In the genomic region with DNA sequence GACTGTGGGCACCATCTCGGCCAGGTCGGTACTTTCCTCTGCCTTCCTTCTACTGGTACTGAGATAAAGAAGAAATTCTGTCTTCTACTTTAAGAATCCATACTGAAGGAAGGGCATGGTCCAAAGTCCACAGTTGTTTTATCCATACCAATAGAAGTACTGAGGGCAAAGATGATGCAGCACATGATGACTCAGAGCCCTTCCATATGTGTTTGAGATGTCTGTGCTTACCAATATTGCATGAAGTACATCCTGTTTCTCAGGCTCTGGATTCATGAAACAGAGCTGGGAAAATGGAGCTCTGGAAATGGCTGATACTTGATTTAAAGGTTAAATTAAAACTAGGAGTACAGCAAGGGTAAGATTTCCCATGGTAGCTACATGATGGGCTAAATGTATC, we compare ENCODE assay signal across 16 cellular contexts.
DNase-seq lines count a peak whose midpoint lies in the region; ATAC-seq, FAIRE-seq and TF ChIP-seq lines count a peak whose summit lies in the region.
"Had no signal": no experiment of that assay in that cellular context is flagged by ENCODE, and none has a peak within 500 bp of the region (broad histone marks: within the 10 kb centered on the region; RNA-seq: fewer than 3 reads in every experiment).

No MANE protein-coding gene starts in this region.

- no peak for TF ChIP-seq POLR2A in gastrocnemius medialis (IDR thresholded peaks at IDR 0.05)

- no peak overlapping the region for H3K4ac ChIP-seq in mesenchymal stem cell (ENCODE audit: low read depth in 1 of 2, low read length in 2 of 2)

- no peak overlapping the region for H3K14ac ChIP-seq in mesenchymal stem cell (ENCODE audit: low read length in 2 of 2)

- H3K18ac ChIP-seq in mesenchymal stem cell (ENCODE audit: low read depth in 1 of 2, low read length in 2 of 2): no peak overlapping the region

- no peaks in the 10 kb centered on the region for H3K79me1 ChIP-seq in mesenchymal stem cell (replicated peaks; ENCODE audit: low read length, poor library complexity, severe bottlenecking)

- FAIRE-seq in bronchial epithelial cell (lab: Jason Lieb, UNC): no peak
- FAIRE-seq: G401.6, GM12892, H54, K562 had no signal

- TF ChIP-seq CTCF in bronchial epithelial cell (IDR thresholded peaks at IDR 0.05; ENCODE audit: insufficient read depth, low read length, severe bottlenecking): no peak
- no peak for TF ChIP-seq CTCF in gastrocnemius medialis (IDR thresholded peaks at IDR 0.05 in 4 of 5, conservative IDR thresholded peaks at IDR 0.05 in 1 of 5)

- H4K91ac ChIP-seq in mesenchymal stem cell (ENCODE audit: low read length): no peak overlapping the region

- H3K27ac ChIP-seq in mesenchymal stem cell (ENCODE audit: low read length, poor library complexity, severe bottlenecking) (no peak overlapping the region), gastrocnemius medialis (no peak overlapping the region)
- H3K27ac ChIP-seq: HL-60 had no signal

- H3K4me1 ChIP-seq in mesenchymal stem cell (ENCODE audit: control insufficient read depth, insufficient read depth, low read depth, low read length) (no peaks in the 10 kb centered on the region), gastrocnemius medialis (no peaks in the 10 kb centered on the region)

- no peak overlapping the region for H2BK5ac ChIP-seq in mesenchymal stem cell (ENCODE audit: low read depth, low read length, poor library complexity, severe bottlenecking)

- H2AK5ac ChIP-seq in mesenchymal stem cell (ENCODE audit: low read length, severe bottlenecking): no peak overlapping the region

- no peaks in the 10 kb centered on the region for H3K9me3 ChIP-seq in mesenchymal stem cell (ENCODE audit: control insufficient read depth, low read length)
- no peaks in the 10 kb centered on the region for H3K9me3 ChIP-seq in gastrocnemius medialis

- DNase-seq in EL (peak; percentile 1), bronchial epithelial cell (ENCODE audit: low read depth) (peak; percentile 63), mesenchymal stem cell (peak; percentile 3), gastrocnemius medialis (no peak), NCI-H187 treated with DMSO at 0.1 percent for 48 hours (lab: John Stamatoyannopoulos, UW) (no peak)
- DNase-seq: C1 segment of cervical spinal cord; Calu3; CD4-positive, alpha-beta T cell; DMS 273 treated with DMSO at 0.1 percent for 48 hours had no signal

- H3K36me3 ChIP-seq in bronchial epithelial cell (ENCODE audit: control insufficient read depth, insufficient read depth, low read length): no peaks in the 10 kb centered on the region
- no peaks in the 10 kb centered on the region for H3K36me3 ChIP-seq in mesenchymal stem cell (ENCODE audit: control insufficient read depth in 1 of 2, insufficient read depth in 2 of 2, low read depth in 1 of 2, low read length in 2 of 2)
- H3K36me3 ChIP-seq in gastrocnemius medialis: no peaks in the 10 kb centered on the region

- H2BK120ac ChIP-seq in mesenchymal stem cell (ENCODE audit: low read depth, low read length): no peak overlapping the region

- no CpG with 5 or more reads among the region's 2 CpGs for WGBS in mesenchymal stem cell

- no peak overlapping the region for H4K8ac ChIP-seq in mesenchymal stem cell (ENCODE audit: low read length)

- no peak overlapping the region for H2BK12ac ChIP-seq in mesenchymal stem cell (ENCODE audit: low read length in 2 of 2)

- ATAC-seq in GM21528 (IDR thresholded peaks at IDR 0.05; ENCODE audit: low FRiP score, unreplicated experiment): no peak
- ATAC-seq in gastrocnemius medialis: no peak
- ATAC-seq: HCT116, K562 had no signal

- in situ Hi-C loops in gastrocnemius medialis (cut with MboI; ENCODE audit: low sequenced_read_pairs in 4 of 4): no loop called here

- H3K4me3 ChIP-seq in bronchial epithelial cell (ENCODE audit: low read depth, low read length): no peak overlapping the region
- H3K4me3 ChIP-seq in mesenchymal stem cell (ENCODE audit: insufficient read depth in 1 of 2, low read depth in 1 of 2, low read length in 2 of 2): no peak overlapping the region
- H3K4me3 ChIP-seq in gastrocnemius medialis: no peak overlapping the region
- H3K4me3 ChIP-seq: K562 had no signal

- no peak overlapping the region for H3K23ac ChIP-seq in mesenchymal stem cell (ENCODE audit: low read length in 2 of 2)

- H2AFZ ChIP-seq in mesenchymal stem cell (ENCODE audit: low read depth, low read length): no peak overlapping the region

- intact Hi-C loops in gastrocnemius medialis (cut with DNase I; ENCODE audit: low total_unique reads): no loop called here

- no peak overlapping the region for H2BK15ac ChIP-seq in mesenchymal stem cell (ENCODE audit: low read depth, poor library complexity, severe bottlenecking)

- no peak overlapping the region for H3K4me2 ChIP-seq in mesenchymal stem cell (ENCODE audit: low read length, poor library complexity, severe bottlenecking)

- H3K27me3 ChIP-seq in bronchial epithelial cell (ENCODE audit: control insufficient read depth, insufficient read depth, low read length) (no peaks in the 10 kb centered on the region), mesenchymal stem cell (ENCODE audit: control insufficient read depth in 1 of 2, insufficient read depth in 1 of 2, low read length in 2 of 2) (no peaks in the 10 kb centered on the region), gastrocnemius medialis (no peaks in the 10 kb centered on the region)

- H3K9ac ChIP-seq in mesenchymal stem cell (ENCODE audit: low read length): no peak overlapping the region

Comparison
In these comparisons a context has a peak if more than half of its experiments do, and no peak if none do; other contexts are left out.
1. DNase-seq: peak in EL (single experiment), bronchial epithelial cell (single experiment) and mesenchymal stem cell (single experiment); none in gastrocnemius medialis (0 of 2) and NCI-H187 treated with DMSO at 0.1 percent for 48 hours (single experiment).